26 cellular contexts compared by ENCODE assay signal in genomic region chr9:99373912-99374311, GRCh38.
DNase-seq lines count a peak whose midpoint lies in the region; ATAC-seq, FAIRE-seq and TF ChIP-seq lines count a peak whose summit lies in the region.
"Had no signal": no experiment of that assay in that cellular context is flagged by ENCODE, and none has a peak within 500 bp of the region (broad histone marks: within the 10 kb centered on the region; RNA-seq: fewer than 3 reads in every experiment).

No MANE protein-coding gene starts in this region.

- no peak for TF ChIP-seq POLR2A in GM12878 (IDR thresholded peaks at IDR 0.05; ENCODE audit: low read depth, low read length)

- WGBS in GM12878 (ENCODE audit: insufficient coverage, insufficient replicate concordance, low lambda C conversion rate, missing lambda C conversion rate) = 33% methylated on average over 5 of the region's 5 CpGs

- H3K27ac Mint-ChIP-seq in GM23338 = no peak overlapping the region
- H3K27ac Mint-ChIP-seq in neural progenitor cell = no peak overlapping the region
- no peak overlapping the region for H3K27ac Mint-ChIP-seq in activated T-cell treated with anti-CD3 and anti-CD28 coated beads, Interleukin-2, amount 50 U/mL, for 24 hours
- H3K27ac Mint-ChIP-seq: activated CD4-positive, alpha-beta memory T cell treated with anti-CD3 and anti-CD28 coated beads, Interleukin-2, amount 10 ng/mL, durations not matched to agents 7 days and 5 days; activated naive CD4-positive, alpha-beta T cell treated with anti-CD3 and anti-CD28 coated beads, Interleukin-2, amount 50 U/mL, for 24 hours; activated T-helper 2 cell treated with anti-CD3 and anti-CD28 coated beads, Interferon-gamma antibody, Interleukin-2, Interleukin-4, amounts not matched to agents 10 μg/mL and 5 μg/mL and 100 μg/mL, durations not matched to agents 14 hours and 24 hours and 36 hours; natural killer cell; T-helper 17 cell had no signal

- in situ Hi-C loops in GM12878 (cut with MboI) = no loop called here

- peak; percentile 36 for DNase-seq in GM23338 (ENCODE audit: low spot score)
- DNase-seq in NCI-H1105 treated with DMSO at 0.1 percent for 48 hours (lab: John Stamatoyannopoulos, UW) = peak; percentile 4
- DNase-seq in GM12878 (ENCODE audit: low read depth, low spot score) = no peak
- peak; percentile 41 for DNase-seq in neural progenitor cell (ENCODE audit: low spot score)
- no peak for DNase-seq in osteoblast (ENCODE audit: insufficient read length, low spot score, missing footprints)
- DNase-seq in stimulated activated CD4-positive, alpha-beta T cell treated with anti-CD3 and anti-CD28 coated beads, Interleukin-4, amount 100 ng/mL, for 24 hours = no peak
- no peak for DNase-seq in activated T-cell treated with anti-CD3 and anti-CD28 coated beads, Interleukin-2, amount 50 U/mL, for 24 hours
- DNase-seq: activated CD4-positive, alpha-beta memory T cell treated with anti-CD3 and anti-CD28 coated beads, Interleukin-2, amount 10 ng/mL, durations not matched to agents 7 days and 5 days; activated CD4-positive, alpha-beta T cell treated with anti-CD3 and anti-CD28 coated beads for 1 hour; activated CD8-positive, alpha-beta memory T cell treated with anti-CD3 and anti-CD28 coated beads, Interleukin-2, amount 50 U/mL, for 48 hours; left ventricle myocardium superior; natural killer cell; NCI-H1436; NCI-H226; right cardiac atrium; stimulated activated CD4-positive, alpha-beta T cell treated with anti-CD3 and anti-CD28 coated beads, Interleukin-2, amount 100 ng/mL, for 24 hours; T-helper 17 cell; upper lobe of left lung had no signal

- H3K27ac ChIP-seq in GM23338 (ENCODE audit: low read depth) (no peak overlapping the region), GM12878 (ENCODE audit: control insufficient read depth, insufficient read depth) (no peak overlapping the region), neural progenitor cell (no peak overlapping the region), osteoblast (ENCODE audit: low read depth, low read length) (no peak overlapping the region)
- H3K27ac ChIP-seq: C4-2B, parathyroid adenoma, upper lobe of left lung had no signal

- TF ChIP-seq EP300 in GM12878 (IDR thresholded peaks at IDR 0.05; ENCODE audit: borderline replicate concordance in 1 of 2, control insufficient read depth in 1 of 2, low read depth in 2 of 2, low read length in 2 of 2) = no peak

- POLR2A ChIA-PET in GM12878 (lab: Charles Lee) = no interaction called here

- no peaks in the 10 kb centered on the region for H3K4me1 ChIP-seq in GM23338 (ENCODE audit: insufficient read depth)
- no peaks in the 10 kb centered on the region for H3K4me1 ChIP-seq in GM12878 (ENCODE audit: control insufficient read depth, insufficient read depth, low read length)
- peaks cover 12% of the 10 kb centered on the region for H3K4me1 ChIP-seq in neural progenitor cell
- H3K4me1 ChIP-seq in osteoblast (ENCODE audit: insufficient read depth, low read length) = peaks cover under 1% of the 10 kb centered on the region

- RAD21 ChIA-PET in GM12878 (lab: Charles Lee; ENCODE audit: unreplicated experiment) = interaction anchor here (0.7 to 1.0 kb wide), 2 partner anchors 17 to 142 kb away, joined by 3 read pairs; no protein-coding TSS in a partner anchor

- H3K9me3 Mint-ChIP-seq in GM23338 (no peaks in the 10 kb centered on the region), neural progenitor cell (no peaks in the 10 kb centered on the region)
- H3K9me3 Mint-ChIP-seq in activated T-cell treated with anti-CD3 and anti-CD28 coated beads, Interleukin-2, amount 50 U/mL, for 24 hours = no peaks in the 10 kb centered on the region
- H3K9me3 Mint-ChIP-seq: activated CD4-positive, alpha-beta memory T cell treated with anti-CD3 and anti-CD28 coated beads, Interleukin-2, amount 10 ng/mL, durations not matched to agents 7 days and 5 days; activated naive CD4-positive, alpha-beta T cell treated with anti-CD3 and anti-CD28 coated beads, Interleukin-2, amount 50 U/mL, for 24 hours; activated T-helper 2 cell treated with anti-CD3 and anti-CD28 coated beads, Interferon-gamma antibody, Interleukin-2, Interleukin-4, amounts not matched to agents 10 μg/mL and 5 μg/mL and 100 μg/mL, durations not matched to agents 14 hours and 24 hours and 36 hours; natural killer cell had no signal

- SMC1A ChIA-PET in GM12878 (lab: Charles Lee; ENCODE audit: uncharacterized antibody, unreplicated experiment) = interaction anchor here (1.5 kb wide), 1 partner anchor 27 kb away, joined by 3 read pairs; no protein-coding TSS in a partner anchor

- CTCF ChIA-PET in GM12878 (lab: Yijun Ruan, JAX) = interaction anchor here (0.6 to 1.6 kb wide), 4 partner anchors 11 to 190 kb away, joined by 3 to 4 read pairs (median 3); no protein-coding TSS in a partner anchor

- no peaks in the 10 kb centered on the region for H3K9me2 ChIP-seq in GM23338 (ENCODE audit: insufficient read depth)

- no peaks in the 10 kb centered on the region for H3K27me3 Mint-ChIP-seq in GM23338 (ENCODE audit: insufficient read depth, low read depth, poor library complexity)
- peaks cover 5% of the 10 kb centered on the region for H3K27me3 Mint-ChIP-seq in neural progenitor cell (ENCODE audit: insufficient read depth, low read depth)
- H3K27me3 Mint-ChIP-seq in activated T-cell treated with anti-CD3 and anti-CD28 coated beads, Interleukin-2, amount 50 U/mL, for 24 hours = peaks cover 36% of the 10 kb centered on the region

- no peak for FAIRE-seq in GM12878 (lab: Jason Lieb, UNC)
- FAIRE-seq: bronchial epithelial cell, islet of Langerhans had no signal

- BruUV-seq in GM12878 (replicated peaks; lab: Mats Ljungman, UMichigan) = no TSS peak

- no peak for TF ChIP-seq RAD21 in GM12878 (IDR thresholded peaks at IDR 0.05; ENCODE audit: insufficient read depth, low read depth, low read length)

- ATAC-seq in GM23338 = no peak
- ATAC-seq in GM12878 = no peak
- ATAC-seq: left ventricle myocardium superior, natural killer cell, right cardiac atrium, Right ventricle myocardium inferior, SK-N-SH treated with all-trans-retinoic acid at 6 μM for 48 hours, T-helper 17 cell had no signal

- H4K20me1 ChIP-seq in GM23338 (replicated peaks; ENCODE audit: insufficient read depth) (no peaks in the 10 kb centered on the region), GM12878 (ENCODE audit: control insufficient read depth, insufficient read depth) (no peaks in the 10 kb centered on the region), neural progenitor cell (ENCODE audit: low read depth) (no peaks in the 10 kb centered on the region), osteoblast (ENCODE audit: insufficient read depth, low read length) (no peaks in the 10 kb centered on the region)

- H3K4me3 Mint-ChIP-seq in GM23338 (no peak overlapping the region), neural progenitor cell (no peak overlapping the region)
- H3K4me3 Mint-ChIP-seq in activated T-cell treated with anti-CD3 and anti-CD28 coated beads, Interleukin-2, amount 50 U/mL, for 24 hours = no peak overlapping the region
- H3K4me3 Mint-ChIP-seq: activated CD4-positive, alpha-beta memory T cell treated with anti-CD3 and anti-CD28 coated beads, Interleukin-2, amount 10 ng/mL, durations not matched to agents 7 days and 5 days; activated naive CD4-positive, alpha-beta T cell treated with anti-CD3 and anti-CD28 coated beads, Interleukin-2, amount 50 U/mL, for 24 hours; natural killer cell; T-helper 17 cell had no signal

- no peaks in the 10 kb centered on the region for H3F3A ChIP-seq in GM23338 (replicated peaks; ENCODE audit: low read depth)
- H3F3A ChIP-seq in neural progenitor cell (ENCODE audit: low read depth) = no peaks in the 10 kb centered on the region

- H2AFZ ChIP-seq in GM23338 = 0 out of 2 replicates have a peak overlapping the region, but pooled peaks have one; percentile 14
- H2AFZ ChIP-seq in GM12878 (ENCODE audit: control insufficient read depth, low read depth, low read length) = no peak overlapping the region
- H2AFZ ChIP-seq in neural progenitor cell (replicated peaks) = no peak overlapping the region
- H2AFZ ChIP-seq in osteoblast (ENCODE audit: low read length) = no peak overlapping the region
- H2AFZ ChIP-seq: parathyroid adenoma had no signal

- no peak overlapping the region for H3K9ac ChIP-seq in GM12878 (ENCODE audit: control insufficient read depth, insufficient read depth, low read length)
- no peak overlapping the region for H3K9ac ChIP-seq in neural progenitor cell
- H3K9ac ChIP-seq: parathyroid adenoma had no signal

- TF ChIP-seq CTCF in GM23338 (conservative IDR thresholded peaks at IDR 0.05; ENCODE audit: low read depth in 2 of 2) = no peak
- no peak for TF ChIP-seq CTCF in GM12878 (IDR thresholded peaks at IDR 0.05 in 2 of 3, conservative IDR thresholded peaks at IDR 0.05 in 1 of 3; ENCODE audit: control insufficient read depth in 2 of 3, extremely low read depth in 1 of 3, insufficient read depth in 1 of 3, low read depth in 3 of 3, low read length in 3 of 3)
- no peak for TF ChIP-seq CTCF in neural progenitor cell (IDR thresholded peaks at IDR 0.05)
- no peak for TF ChIP-seq CTCF in osteoblast (IDR thresholded peaks at IDR 0.05; ENCODE audit: extremely low read depth, low read depth, low read length)

- no peaks in the 10 kb centered on the region for H3K36me3 ChIP-seq in GM23338 (ENCODE audit: insufficient read depth)
- no peaks in the 10 kb centered on the region for H3K36me3 ChIP-seq in GM12878 (ENCODE audit: control insufficient read depth in 2 of 2, insufficient read depth in 2 of 2, low read length in 1 of 2)
- no peaks in the 10 kb centered on the region for H3K36me3 ChIP-seq in neural progenitor cell
- H3K36me3 ChIP-seq in osteoblast (ENCODE audit: insufficient read depth, low read length) = no peaks in the 10 kb centered on the region
- H3K36me3 ChIP-seq: upper lobe of left lung had no signal

- H3K27me3 ChIP-seq in GM23338 (ENCODE audit: insufficient read depth) (no peaks in the 10 kb centered on the region), GM12878 (replicated peaks in 1 of 2; ENCODE audit: control insufficient read depth in 2 of 2, insufficient read depth in 2 of 2, low read length in 1 of 2) (no peaks in the 10 kb centered on the region; a peak in 1 of 4 replicates), neural progenitor cell (no peaks in the 10 kb centered on the region), osteoblast (ENCODE audit: insufficient read depth, low read length) (peaks cover 38% of the 10 kb centered on the region)
- H3K27me3 ChIP-seq: upper lobe of left lung had no signal

- intact Hi-C loops in GM12878 (cut with micrococcal nuclease; ENCODE audit: unreplicated experiment) = no loop called here

- H3K4me1 Mint-ChIP-seq in GM23338 (peaks cover 7% of the 10 kb centered on the region; the same call in 2 of the 3 replicates), neural progenitor cell (peaks cover 27% of the 10 kb centered on the region)
- peaks cover 2% of the 10 kb centered on the region for H3K4me1 Mint-ChIP-seq in activated T-cell treated with anti-CD3 and anti-CD28 coated beads, Interleukin-2, amount 50 U/mL, for 24 hours (ENCODE audit: low read depth)
- H3K4me1 Mint-ChIP-seq: activated naive CD4-positive, alpha-beta T cell treated with anti-CD3 and anti-CD28 coated beads, Interleukin-2, amount 50 U/mL, for 24 hours had no signal

- no peaks in the 10 kb centered on the region for H3K36me3 Mint-ChIP-seq in GM23338 (ENCODE audit: low read depth)
- H3K36me3 Mint-ChIP-seq in neural progenitor cell = no peaks in the 10 kb centered on the region
- no peaks in the 10 kb centered on the region for H3K36me3 Mint-ChIP-seq in activated T-cell treated with anti-CD3 and anti-CD28 coated beads, Interleukin-2, amount 50 U/mL, for 24 hours (ENCODE audit: low read depth)
- H3K36me3 Mint-ChIP-seq: activated naive CD4-positive, alpha-beta T cell treated with anti-CD3 and anti-CD28 coated beads, Interleukin-2, amount 50 U/mL, for 24 hours; natural killer cell had no signal

- H3K4me3 ChIP-seq in GM23338 (no peak overlapping the region), GM12878 (no peak overlapping the region), neural progenitor cell (no peak overlapping the region), osteoblast (ENCODE audit: insufficient read depth, low read length) (no peak overlapping the region)
- H3K4me3 ChIP-seq: upper lobe of left lung had no signal

- H3K79me2 ChIP-seq in GM23338 (replicated peaks; ENCODE audit: insufficient read depth) (no peaks in the 10 kb centered on the region), GM12878 (ENCODE audit: control insufficient read depth, insufficient read depth, low read length) (no peaks in the 10 kb centered on the region), neural progenitor cell (ENCODE audit: low read depth) (no peaks in the 10 kb centered on the region), osteoblast (ENCODE audit: insufficient read depth, low read length) (no peaks in the 10 kb centered on the region)
- H3K79me2 ChIP-seq: parathyroid adenoma had no signal

- H3K4me2 ChIP-seq in GM23338 (no peak overlapping the region), GM12878 (ENCODE audit: control insufficient read depth, insufficient read depth) (no peak overlapping the region), neural progenitor cell (no peak overlapping the region), osteoblast (ENCODE audit: insufficient read depth, low read length) (no peak overlapping the region)

- H3K9me3 ChIP-seq in GM12878 (replicated peaks; ENCODE audit: control insufficient read depth, insufficient read depth, low read length) (no peaks in the 10 kb centered on the region), neural progenitor cell (ENCODE audit: low read depth) (no peaks in the 10 kb centered on the region), osteoblast (ENCODE audit: low read depth, low read length) (no peaks in the 10 kb centered on the region)
- H3K9me3 ChIP-seq: upper lobe of left lung had no signal

Comparison
In these comparisons a context has a peak if more than half of its experiments do, and no peak if none do; other contexts are left out.
1. DNase-seq: peak in GM23338 (single experiment), NCI-H1105 treated with DMSO at 0.1 percent for 48 hours (single experiment) and neural progenitor cell (single experiment); none in GM12878 (single experiment), osteoblast (single experiment), stimulated activated CD4-positive, alpha-beta T cell treated with anti-CD3 and anti-CD28 coated beads, Interleukin-4, amount 100 ng/mL, for 24 hours (single experiment) and activated T-cell treated with anti-CD3 and anti-CD28 coated beads, Interleukin-2, amount 50 U/mL, for 24 hours (single experiment).